Comparison of ENCODE assay signal across 8 cellular contexts in the genomic region with DNA sequence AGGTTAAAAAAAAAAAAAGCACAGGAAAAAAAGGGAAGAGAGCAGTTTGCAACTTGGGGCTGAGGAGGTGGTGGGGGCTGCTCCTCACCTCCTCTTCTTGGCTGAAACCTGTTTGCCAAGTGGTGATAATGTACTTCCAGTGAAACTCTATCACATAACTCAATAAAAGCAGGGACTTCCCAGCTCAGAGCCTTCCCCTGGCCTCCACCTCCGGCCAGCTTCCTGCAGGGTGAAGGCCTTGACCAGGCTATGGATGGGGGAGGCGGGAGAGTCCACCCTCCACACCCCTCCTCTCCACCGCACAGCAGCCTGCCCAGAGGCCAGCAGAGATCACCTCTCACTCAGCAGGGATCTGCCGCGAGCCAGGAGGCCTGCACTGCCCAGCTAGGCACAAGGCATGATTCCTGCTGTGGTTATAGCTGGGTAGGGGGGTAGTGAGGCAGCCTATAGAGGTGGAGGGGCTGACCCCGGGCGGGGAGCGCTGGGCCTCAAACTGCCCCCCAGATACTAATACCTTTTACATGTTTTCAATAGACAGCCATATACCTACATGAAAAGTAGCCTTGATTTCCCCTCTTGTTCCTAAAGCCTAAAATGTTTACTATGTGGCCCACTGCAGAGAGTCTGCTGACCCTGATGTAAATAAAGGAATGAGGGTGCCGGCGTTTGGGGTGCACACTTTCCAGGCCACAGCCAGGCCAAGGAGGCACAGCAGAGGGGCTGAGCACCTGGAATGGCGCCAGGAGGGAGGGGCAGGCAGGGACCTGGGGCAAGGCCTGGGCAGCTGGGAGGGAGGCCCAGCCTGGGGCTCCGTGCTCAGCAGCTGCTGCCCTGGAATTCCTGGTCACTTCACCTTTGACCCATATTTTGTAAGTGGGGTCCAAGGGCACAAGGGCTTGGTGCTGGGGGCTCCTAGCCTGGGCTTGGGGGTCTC. TPM values are rescaled to one million over a fixed set of nuclear protein-coding genes. Genes with fewer than 3 reads are reported as not detected.
DNase-seq lines count a peak whose midpoint lies in the region; TF ChIP-seq lines count a peak whose summit lies in the region.

No MANE protein-coding gene starts in this region.

- H3K4me1 Mint-ChIP-seq in activated CD4-positive, alpha-beta T cell treated with anti-CD3 and anti-CD28 coated beads, Interleukin-2, amount 10 ng/mL, durations not matched to agents 24 days and 14 days, result peaks cover 36% of the 10 kb centered on the region
- peaks cover 62% of the 10 kb centered on the region for H3K4me1 Mint-ChIP-seq in activated naive CD4-positive, alpha-beta T cell treated with anti-CD3 and anti-CD28 coated beads for 36 hours (ENCODE audit: low read depth)

- no peaks in the 10 kb centered on the region for H3K9me3 ChIP-seq in stomach
- no peaks in the 10 kb centered on the region for H3K9me3 ChIP-seq in effector memory CD4-positive, alpha-beta T cell (ENCODE audit: control insufficient read depth, low read length)

- DNase-seq in DMS53 (lab: John Stamatoyannopoulos, UW), result peak; percentile 22
- DNase-seq in DMS53 treated with DMSO at 0.1 percent for 48 hours (lab: John Stamatoyannopoulos, UW; ENCODE audit: unreplicated experiment), result no peak
- DNase-seq in astrocyte of the spinal cord (ENCODE audit: low read depth, low spot score), result peak; percentile 40
- DNase-seq in left kidney (ENCODE audit: low read depth, low spot score), result peak; percentile 75
- peak; percentile 73 for DNase-seq in stomach
- no peak for DNase-seq in effector memory CD4-positive, alpha-beta T cell
- no peak for DNase-seq in activated CD4-positive, alpha-beta T cell treated with anti-CD3 and anti-CD28 coated beads, Interleukin-2, amount 10 ng/mL, durations not matched to agents 24 days and 14 days
- no peak for DNase-seq in activated naive CD4-positive, alpha-beta T cell treated with anti-CD3 and anti-CD28 coated beads for 36 hours

- CTCF ChIA-PET in activated naive CD4-positive, alpha-beta T cell treated with anti-CD3 and anti-CD28 coated beads for 36 hours (lab: Charles Lee), result interaction anchor here (0.8 to 1.0 kb wide), 2 partner anchors 44 to 142 kb away, joined by 3 to 4 read pairs; no protein-coding TSS in a partner anchor

- TF ChIP-seq POLR2A in stomach (IDR thresholded peaks at IDR 0.05), result no peak

- H3K36me3 ChIP-seq in stomach, result peaks cover 0 to 9% (median 2%) of the 10 kb centered on the region in 4 donors
- H3K36me3 ChIP-seq in effector memory CD4-positive, alpha-beta T cell (ENCODE audit: control insufficient read depth, insufficient read depth, low read length), result no peaks in the 10 kb centered on the region

- in situ Hi-C loops in astrocyte of the spinal cord (cut with HindIII; ENCODE audit: low sequenced_read_pairs), result no loop called here

- TF ChIP-seq EP300 in stomach (IDR thresholded peaks at IDR 0.05), result no peak

- no peak for TF ChIP-seq CTCF in astrocyte of the spinal cord (IDR thresholded peaks at IDR 0.05; ENCODE audit: low read depth, low read length)
- TF ChIP-seq CTCF in stomach (IDR thresholded peaks at IDR 0.05), result no peak

- no peak overlapping the region for H3K4me3 ChIP-seq in astrocyte of the spinal cord (ENCODE audit: low read depth, low read length)
- peak overlapping the region in 1 of 4 donors; percentile 34 for H3K4me3 ChIP-seq in stomach
- no peak overlapping the region for H3K4me3 ChIP-seq in effector memory CD4-positive, alpha-beta T cell (ENCODE audit: insufficient read depth, low read depth, low read length, poor library complexity, severe bottlenecking)

- H3K9me3 Mint-ChIP-seq in activated CD4-positive, alpha-beta T cell treated with anti-CD3 and anti-CD28 coated beads, Interleukin-2, amount 10 ng/mL, durations not matched to agents 24 days and 14 days, result no peaks in the 10 kb centered on the region
- no peaks in the 10 kb centered on the region for H3K9me3 Mint-ChIP-seq in activated naive CD4-positive, alpha-beta T cell treated with anti-CD3 and anti-CD28 coated beads for 36 hours

- peak overlapping the region; percentile 62 to 78 (median 73) for H3K27ac ChIP-seq in stomach
- H3K27ac ChIP-seq in effector memory CD4-positive, alpha-beta T cell (ENCODE audit: insufficient read depth, low read length, poor library complexity, severe bottlenecking), result no peak overlapping the region

- WGBS in stomach, 5 donors, result 17 to 30% (median 27%) methylated on average over 11 to 12 of the region's 12 CpGs

- peaks cover 86 to 100% (median 96%) of the 10 kb centered on the region in 4 donors for H3K4me1 ChIP-seq in stomach
- peaks cover 5% of the 10 kb centered on the region for H3K4me1 ChIP-seq in effector memory CD4-positive, alpha-beta T cell (ENCODE audit: control insufficient read depth, insufficient read depth, low read length, poor library complexity, severe bottlenecking)

- H3K27me3 Mint-ChIP-seq in activated CD4-positive, alpha-beta T cell treated with anti-CD3 and anti-CD28 coated beads, Interleukin-2, amount 10 ng/mL, durations not matched to agents 24 days and 14 days, result no peaks in the 10 kb centered on the region
- no peaks in the 10 kb centered on the region for H3K27me3 Mint-ChIP-seq in activated naive CD4-positive, alpha-beta T cell treated with anti-CD3 and anti-CD28 coated beads for 36 hours (ENCODE audit: low read depth)

- peaks cover 15% of the 10 kb centered on the region for H3K36me3 Mint-ChIP-seq in activated CD4-positive, alpha-beta T cell treated with anti-CD3 and anti-CD28 coated beads, Interleukin-2, amount 10 ng/mL, durations not matched to agents 24 days and 14 days (ENCODE audit: low read depth)
- H3K36me3 Mint-ChIP-seq in activated naive CD4-positive, alpha-beta T cell treated with anti-CD3 and anti-CD28 coated beads for 36 hours (ENCODE audit: low read depth), result peaks cover 5% of the 10 kb centered on the region

- H3K4me3 Mint-ChIP-seq in activated CD4-positive, alpha-beta T cell treated with anti-CD3 and anti-CD28 coated beads, Interleukin-2, amount 10 ng/mL, durations not matched to agents 24 days and 14 days, result no peak overlapping the region
- no peak overlapping the region for H3K4me3 Mint-ChIP-seq in activated naive CD4-positive, alpha-beta T cell treated with anti-CD3 and anti-CD28 coated beads for 36 hours

- no peaks in the 10 kb centered on the region for H3K27me3 ChIP-seq in stomach
- H3K27me3 ChIP-seq in effector memory CD4-positive, alpha-beta T cell (replicated peaks; ENCODE audit: control insufficient read depth, insufficient read depth, low read length, poor library complexity, severe bottlenecking), result no peaks in the 10 kb centered on the region

- intact Hi-C loops in stomach (cut with DNase I; ENCODE audit: low total_unique reads), result no loop called here
- intact Hi-C loops in activated CD4-positive, alpha-beta T cell treated with anti-CD3 and anti-CD28 coated beads, Interleukin-2, amount 10 ng/mL, durations not matched to agents 24 days and 14 days (cut with micrococcal nuclease), result loop anchor here (10.0 kb wide), 1 partner anchor 54 kb away; no protein-coding TSS in a partner anchor
- intact Hi-C loops in activated naive CD4-positive, alpha-beta T cell treated with anti-CD3 and anti-CD28 coated beads for 36 hours (cut with micrococcal nuclease), result no loop called here

- no peak overlapping the region for H3K27ac Mint-ChIP-seq in activated CD4-positive, alpha-beta T cell treated with anti-CD3 and anti-CD28 coated beads, Interleukin-2, amount 10 ng/mL, durations not matched to agents 24 days and 14 days
- H3K27ac Mint-ChIP-seq in activated naive CD4-positive, alpha-beta T cell treated with anti-CD3 and anti-CD28 coated beads for 36 hours, result no peak overlapping the region

RNA-seq across cellular contexts. Expression of gene ZNF787, which starts 10.3 kb away (rescaled TPM):
- total RNA-seq in stomach, result 10 to 100 TPM in 4 of 5 donors, 1 to 10 TPM in 1; 2.7 to 77.3 (median 30.3) TPM
- 10 to 100 TPM; 22.4 to 29.6 (median 24.8) TPM for polyA plus RNA-seq in stomach
- 36.4 and 37.0 TPM in 2 replicates for total RNA-seq in activated CD4-positive, alpha-beta T cell treated with anti-CD3 and anti-CD28 coated beads, Interleukin-2, amount 10 ng/mL, durations not matched to agents 24 days and 14 days
- total RNA-seq in activated naive CD4-positive, alpha-beta T cell treated with anti-CD3 and anti-CD28 coated beads for 36 hours, result 10 to 100 TPM; 24.2 to 26.1 TPM

RNA-seq across cellular contexts. Expression of gene ZNF444, which starts 30.3 kb away (rescaled TPM):
- total RNA-seq in stomach, result 10 to 100 TPM; 13.4 to 77.0 (median 62.9) TPM
- polyA plus RNA-seq in stomach, result 10 to 100 TPM; 31.9 to 44.7 (median 36.5) TPM
- total RNA-seq in activated CD4-positive, alpha-beta T cell treated with anti-CD3 and anti-CD28 coated beads, Interleukin-2, amount 10 ng/mL, durations not matched to agents 24 days and 14 days, result 35.5 and 35.7 TPM in 2 replicates
- total RNA-seq in activated naive CD4-positive, alpha-beta T cell treated with anti-CD3 and anti-CD28 coated beads for 36 hours, result 10 to 100 TPM; 17.8 to 21.4 TPM

Comparison
In these comparisons a context has a peak if more than half of its experiments do, and no peak if none do; other contexts are left out.
1. DNase-seq: peak in DMS53 (single experiment), astrocyte of the spinal cord (single experiment), left kidney (single experiment) and stomach (single experiment); none in DMS53 treated with DMSO at 0.1 percent for 48 hours (single experiment), effector memory CD4-positive, alpha-beta T cell (0 of 3), activated CD4-positive, alpha-beta T cell treated with anti-CD3 and anti-CD28 coated beads, Interleukin-2, amount 10 ng/mL, durations not matched to agents 24 days and 14 days (single experiment) and activated naive CD4-positive, alpha-beta T cell treated with anti-CD3 and anti-CD28 coated beads for 36 hours (single experiment).